ENCODE assay signal across 8 cellular contexts in genomic region chr2:25252291-25253152, GRCh38.
DNase-seq lines count a peak whose midpoint lies in the region; ATAC-seq, FAIRE-seq and TF ChIP-seq lines count a peak whose summit lies in the region.

No MANE protein-coding gene starts in this region.

- no peaks in the 10 kb centered on the region for H3K9me3 Mint-ChIP-seq in stimulated activated memory B cell treated with anti-CD40 and anti-IgM and Interleukin-4, amounts not matched to agents 10 μg/mL and 1 μg/mL and 100 μg/mL, for 72 hours

- TF ChIP-seq CTCF in A549 (IDR thresholded peaks at IDR 0.05), result no peak

- peak overlapping the region; percentile 97 for H2BK120ac ChIP-seq in mesenchymal stem cell (ENCODE audit: low read depth, low read length)

- H2AFZ ChIP-seq in mesenchymal stem cell (ENCODE audit: low read depth, low read length), result peak overlapping the region; percentile 19

- peak overlapping the region in 1 of 2 experiments; percentile 94 for H2BK12ac ChIP-seq in mesenchymal stem cell (ENCODE audit: low read length in 2 of 2)

- H2AK5ac ChIP-seq in mesenchymal stem cell (ENCODE audit: low read length, severe bottlenecking), result peak overlapping the region; percentile 77

- H2BK5ac ChIP-seq in mesenchymal stem cell (ENCODE audit: low read depth, low read length, poor library complexity, severe bottlenecking), result peak overlapping the region; percentile 58

- FAIRE-seq in A549 (lab: Jason Lieb, UNC), result no peak

- peak overlapping the region; percentile 77 for H2BK15ac ChIP-seq in mesenchymal stem cell (ENCODE audit: low read depth, poor library complexity, severe bottlenecking)

- no peak overlapping the region for H3K14ac ChIP-seq in mesenchymal stem cell (ENCODE audit: low read length in 2 of 2)

- H3K27me3 ChIP-seq in mesenchymal stem cell (ENCODE audit: control insufficient read depth in 1 of 2, insufficient read depth in 1 of 2, low read length in 2 of 2), result no peaks in the 10 kb centered on the region

- DNase-seq in A549 (ENCODE audit: low read depth in 1 of 2, low spot score in 1 of 2), result peak; percentile 55 to 82
- DNase-seq in NCI-H1436 treated with DMSO at 0.1 percent for 48 hours (lab: John Stamatoyannopoulos, UW), result peak; percentile 39
- DNase-seq in effector CD8-positive, alpha-beta T cell (lab: John Stamatoyannopoulos, UW), result peak; percentile 49
- peak; percentile 73 for DNase-seq in mesenchymal stem cell
- DNase-seq in NCI-H2081 treated with DMSO at 0.1 percent for 48 hours (lab: John Stamatoyannopoulos, UW), result no peak

- H3K4me2 ChIP-seq in A549 (peak overlapping the region; percentile 99), mesenchymal stem cell (ENCODE audit: low read length, poor library complexity, severe bottlenecking) (peak overlapping the region; percentile 69)

- TF ChIP-seq POLR2A in A549 (IDR thresholded peaks at IDR 0.05; ENCODE audit: low read length), result no peak

- H3K4me3 Mint-ChIP-seq in stimulated activated memory B cell treated with anti-CD40 and anti-IgM and Interleukin-4, amounts not matched to agents 10 μg/mL and 1 μg/mL and 100 μg/mL, for 72 hours, result peak overlapping the region; percentile 66

- H3K18ac ChIP-seq in mesenchymal stem cell (ENCODE audit: low read depth in 1 of 2, low read length in 2 of 2), result peak overlapping the region; percentile 58 to 88

- no peaks in the 10 kb centered on the region for H3K27me3 Mint-ChIP-seq in stimulated activated memory B cell treated with anti-CD40 and anti-IgM and Interleukin-4, amounts not matched to agents 10 μg/mL and 1 μg/mL and 100 μg/mL, for 72 hours

- peaks cover 45% of the 10 kb centered on the region for H3K36me3 Mint-ChIP-seq in stimulated activated memory B cell treated with anti-CD40 and anti-IgM and Interleukin-4, amounts not matched to agents 10 μg/mL and 1 μg/mL and 100 μg/mL, for 72 hours

- H3K4me3 ChIP-seq in A549 (peak overlapping the region; percentile 61), mesenchymal stem cell (ENCODE audit: insufficient read depth in 1 of 2, low read depth in 1 of 2, low read length in 2 of 2) (peak overlapping the region; percentile 65 to 74)

- WGBS in A549 (ENCODE audit: missing lambda C conversion rate), result 59% methylated on average over 32 of the region's 62 CpGs
- 6% methylated on average over 39 of the region's 62 CpGs for whole genome bisulfite sequencing in mesenchymal stem cell

- no peak for TF ChIP-seq RAD21 in A549 (conservative IDR thresholded peaks at IDR 0.05 in 1 of 2, IDR thresholded peaks at IDR 0.05 in 1 of 2)

- H3K23ac ChIP-seq in mesenchymal stem cell (ENCODE audit: low read length in 2 of 2), result peak overlapping the region in 1 of 2 experiments; percentile 86

- H3K4me1 ChIP-seq in A549 (peaks cover 18% of the 10 kb centered on the region; the same call in 2 of the 3 replicates), mesenchymal stem cell (ENCODE audit: control insufficient read depth, insufficient read depth, low read depth, low read length) (peaks cover 30% of the 10 kb centered on the region)

- ATAC-seq in A549 (peak; percentile 67 to 81), GM19043 (IDR thresholded peaks at IDR 0.05; ENCODE audit: low read depth, unreplicated experiment) (peak; percentile 56)
- ATAC-seq in activated CD4-positive, CD25-positive, alpha-beta regulatory T cell treated with anti-CD3 and anti-CD28 coated beads, Interleukin-2, amount 50 U/mL, for 24 hours, result peak; percentile 61
- ATAC-seq in stimulated activated memory B cell treated with anti-CD40 and anti-IgM and Interleukin-4, amounts not matched to agents 10 μg/mL and 1 μg/mL and 100 μg/mL, for 72 hours, result peak; percentile 74

- peak overlapping the region in 1 of 2 experiments; percentile 87 for H3K4ac ChIP-seq in mesenchymal stem cell (ENCODE audit: low read depth in 1 of 2, low read length in 2 of 2)

- peak overlapping the region; percentile 87 to 91 for H3K27ac ChIP-seq in A549
- peak overlapping the region; percentile 84 for H3K27ac ChIP-seq in mesenchymal stem cell (ENCODE audit: low read length, poor library complexity, severe bottlenecking)

- peaks cover 17 to 22% of the 10 kb centered on the region in 2 experiments for H3K36me3 ChIP-seq in mesenchymal stem cell (ENCODE audit: control insufficient read depth in 1 of 2, insufficient read depth in 2 of 2, low read depth in 1 of 2, low read length in 2 of 2)

- no peak overlapping the region for H4K91ac ChIP-seq in mesenchymal stem cell (ENCODE audit: low read length)

- H3K9ac ChIP-seq in mesenchymal stem cell (ENCODE audit: low read length), result peak overlapping the region; percentile 85

- CTCF ChIA-PET in A549 (lab: Yijun Ruan, JAX), result interaction anchor here (0.6 to 1.4 kb wide), 4 partner anchors 10 to 1597 kb away, joined by 3 to 4 read pairs (median 4); no protein-coding TSS in a partner anchor

- H3K9me3 ChIP-seq in A549, result no peaks in the 10 kb centered on the region
- no peaks in the 10 kb centered on the region for H3K9me3 ChIP-seq in mesenchymal stem cell (ENCODE audit: control insufficient read depth, low read length)

- POLR2A ChIA-PET in A549 (lab: Yijun Ruan, JAX), result interaction anchor here (0.6 to 1.5 kb wide), 3 partner anchors 13 to 265 kb away, joined by 3 to 7 read pairs (median 5); no protein-coding TSS in a partner anchor

- peak overlapping the region; percentile 41 for H4K8ac ChIP-seq in mesenchymal stem cell (ENCODE audit: low read length)

- H3K27ac Mint-ChIP-seq in stimulated activated memory B cell treated with anti-CD40 and anti-IgM and Interleukin-4, amounts not matched to agents 10 μg/mL and 1 μg/mL and 100 μg/mL, for 72 hours, result peak overlapping the region; percentile 75

- H3K4me1 Mint-ChIP-seq in stimulated activated memory B cell treated with anti-CD40 and anti-IgM and Interleukin-4, amounts not matched to agents 10 μg/mL and 1 μg/mL and 100 μg/mL, for 72 hours, result peaks cover 24% of the 10 kb centered on the region

- H3K79me1 ChIP-seq in mesenchymal stem cell (replicated peaks; ENCODE audit: low read length, poor library complexity, severe bottlenecking), result peaks cover 23% of the 10 kb centered on the region

- no peak for TF ChIP-seq EP300 in A549 (IDR thresholded peaks at IDR 0.05)

TF ChIP-seq in A549, 52 proteins besides CTCF, POLR2A, EP300 and RAD21:
- no peak for TF ChIP-seq MYC (IDR thresholded peaks at IDR 0.05; ENCODE audit: borderline replicate concordance, low read length)
- no peak for TF ChIP-seq FOXS1 (CRISPR knock-in tag; IDR thresholded peaks at IDR 0.05)
- TF ChIP-seq, protein P1, sequence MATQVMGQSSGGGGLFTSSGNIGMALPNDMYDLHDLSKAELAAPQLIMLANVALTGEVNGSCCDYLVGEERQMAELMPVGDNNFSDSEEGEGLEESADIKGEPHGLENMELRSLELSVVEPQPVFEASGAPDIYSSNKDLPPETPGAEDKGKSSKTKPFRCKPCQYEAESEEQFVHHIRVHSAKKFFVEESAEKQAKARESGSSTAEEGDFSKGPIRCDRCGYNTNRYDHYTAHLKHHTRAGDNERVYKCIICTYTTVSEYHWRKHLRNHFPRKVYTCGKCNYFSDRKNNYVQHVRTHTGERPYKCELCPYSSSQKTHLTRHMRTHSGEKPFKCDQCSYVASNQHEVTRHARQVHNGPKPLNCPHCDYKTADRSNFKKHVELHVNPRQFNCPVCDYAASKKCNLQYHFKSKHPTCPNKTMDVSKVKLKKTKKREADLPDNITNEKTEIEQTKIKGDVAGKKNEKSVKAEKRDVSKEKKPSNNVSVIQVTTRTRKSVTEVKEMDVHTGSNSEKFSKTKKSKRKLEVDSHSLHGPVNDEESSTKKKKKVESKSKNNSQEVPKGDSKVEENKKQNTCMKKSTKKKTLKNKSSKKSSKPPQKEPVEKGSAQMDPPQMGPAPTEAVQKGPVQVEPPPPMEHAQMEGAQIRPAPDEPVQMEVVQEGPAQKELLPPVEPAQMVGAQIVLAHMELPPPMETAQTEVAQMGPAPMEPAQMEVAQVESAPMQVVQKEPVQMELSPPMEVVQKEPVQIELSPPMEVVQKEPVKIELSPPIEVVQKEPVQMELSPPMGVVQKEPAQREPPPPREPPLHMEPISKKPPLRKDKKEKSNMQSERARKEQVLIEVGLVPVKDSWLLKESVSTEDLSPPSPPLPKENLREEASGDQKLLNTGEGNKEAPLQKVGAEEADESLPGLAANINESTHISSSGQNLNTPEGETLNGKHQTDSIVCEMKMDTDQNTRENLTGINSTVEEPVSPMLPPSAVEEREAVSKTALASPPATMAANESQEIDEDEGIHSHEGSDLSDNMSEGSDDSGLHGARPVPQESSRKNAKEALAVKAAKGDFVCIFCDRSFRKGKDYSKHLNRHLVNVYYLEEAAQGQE (IDR thresholded peaks at IDR 0.05), result no peak
- TF ChIP-seq USF2 (IDR thresholded peaks at IDR 0.05), result no peak
- TF ChIP-seq, protein P2, sequence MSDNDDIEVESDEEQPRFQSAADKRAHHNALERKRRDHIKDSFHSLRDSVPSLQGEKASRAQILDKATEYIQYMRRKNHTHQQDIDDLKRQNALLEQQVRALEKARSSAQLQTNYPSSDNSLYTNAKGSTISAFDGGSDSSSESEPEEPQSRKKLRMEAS (IDR thresholded peaks at IDR 0.05), result no peak
- TF ChIP-seq PBX3 (IDR thresholded peaks at IDR 0.05), result no peak
